Comparison of ENCODE assay signal across 29 cellular contexts in genomic region chr5:126921471-126922091, GRCh38.
DNase-seq lines count a peak whose midpoint lies in the region; ATAC-seq and TF ChIP-seq lines count a peak whose summit lies in the region.
"Had no signal": no experiment of that assay in that cellular context is flagged by ENCODE, and none has a peak within 500 bp of the region (broad histone marks: within the 10 kb centered on the region; RNA-seq: fewer than 3 reads in every experiment).

No MANE protein-coding gene starts in this region.

- peak overlapping the region; percentile 81 for H3K27ac ChIP-seq in left ventricle myocardium inferior (replicated peaks)
- H3K27ac ChIP-seq in tibial artery, result no peak overlapping the region
- no peak overlapping the region for H3K27ac ChIP-seq in uterus
- H3K27ac ChIP-seq: RWPE1 had no signal

- peaks cover 0 to 14% (median 2%) of the 10 kb centered on the region in 3 donors for H3K36me3 Mint-ChIP-seq in naive thymus-derived CD8-positive, alpha-beta T cell
- H3K36me3 Mint-ChIP-seq: activated CD4-positive, alpha-beta memory T cell treated with anti-CD3 and anti-CD28 coated beads for 36 hours; WTC11 had no signal

- H3K27me3 ChIP-seq in left ventricle myocardium inferior (ENCODE audit: low read depth) (no peaks in the 10 kb centered on the region), tibial artery (no peaks in the 10 kb centered on the region), uterus (no peaks in the 10 kb centered on the region)
- H3K27me3 ChIP-seq: MG63 had no signal

- TF ChIP-seq CTCF in left ventricle myocardium inferior (IDR thresholded peaks at IDR 0.05; ENCODE audit: borderline replicate concordance) (no peak), tibial artery (IDR thresholded peaks at IDR 0.05) (no peak), uterus (IDR thresholded peaks at IDR 0.05) (no peak)

- POLR2A ChIA-PET in naive thymus-derived CD8-positive, alpha-beta T cell (lab: Charles Lee), result no interaction called here

- no peak for ATAC-seq in naive thymus-derived CD8-positive, alpha-beta T cell
- ATAC-seq: HCT116 had no signal

- DNase-seq in NCI-H2227 (lab: John Stamatoyannopoulos, UW; ENCODE audit: unreplicated experiment), result peak; percentile 10
- no peak for DNase-seq in NCI-H2227 treated with DMSO at 0.1 percent for 48 hours (lab: John Stamatoyannopoulos, UW)
- peak; percentile 19 for DNase-seq in UCSD-AML1 (lab: John Stamatoyannopoulos, UW; ENCODE audit: unreplicated experiment)
- DNase-seq in left ventricle myocardium inferior, result no peak
- DNase-seq in retina, result peak; percentile 42
- no peak for DNase-seq in naive thymus-derived CD8-positive, alpha-beta T cell
- DNase-seq in tibial artery, result no peak
- no peak for DNase-seq in uterus
- DNase-seq: activated CD4-positive, alpha-beta memory T cell treated with anti-CD3 and anti-CD28 coated beads for 36 hours; activated CD8-positive, alpha-beta memory T cell treated with anti-CD3 and anti-CD28 coated beads, Interleukin-2, amount 50 U/mL, for 48 hours; aorta; central memory CD4-positive, alpha-beta T cell; kidney; MG63; NCI-H1436 treated with DMSO at 0.1 percent for 48 hours; NCI-H2171; NCI-H526; nucleus accumbens; SK-N-SH; small intestine; stimulated activated CD4-positive, alpha-beta T cell treated with anti-CD3 and anti-CD28 coated beads, Interleukin-1b, Interleukin-23, amount 100 ng/mL, for 48 hours; substantia nigra had no signal

- intact Hi-C loops in left ventricle myocardium inferior (cut with micrococcal nuclease), result no loop called here
- intact Hi-C loops in tibial artery (cut with DNase I; ENCODE audit: low total_unique reads), result no loop called here
- intact Hi-C loops in uterus (cut with DNase I; ENCODE audit: low total_unique reads), result no loop called here

- H3K27ac Mint-ChIP-seq in naive thymus-derived CD8-positive, alpha-beta T cell, result peak overlapping the region in 1 of 10 donors; percentile 22
- H3K27ac Mint-ChIP-seq: activated CD4-positive, alpha-beta memory T cell treated with anti-CD3 and anti-CD28 coated beads for 36 hours; activated naive CD8-positive, alpha-beta T cell; activated T-helper 2 cell treated with anti-CD3 and anti-CD28 coated beads, Interferon-gamma antibody, Interleukin-2, Interleukin-4, amounts not matched to agents 10 μg/mL and 5 μg/mL and 100 μg/mL, durations not matched to agents 14 hours and 24 hours and 36 hours; dendritic cell treated with granulocyte-macrophage colony-stimulating factor and Interleukin-4, amounts not matched to agents 40 ng/mL and 50 ng/mL, for 4 days; WTC11 had no signal

- no peaks in the 10 kb centered on the region for H3K9me3 Mint-ChIP-seq in naive thymus-derived CD8-positive, alpha-beta T cell
- H3K9me3 Mint-ChIP-seq: activated CD4-positive, alpha-beta memory T cell treated with anti-CD3 and anti-CD28 coated beads for 36 hours; activated T-helper 2 cell treated with anti-CD3 and anti-CD28 coated beads, Interferon-gamma antibody, Interleukin-2, Interleukin-4, amounts not matched to agents 10 μg/mL and 5 μg/mL and 100 μg/mL, durations not matched to agents 14 hours and 24 hours and 36 hours; dendritic cell treated with granulocyte-macrophage colony-stimulating factor and Interleukin-4, amounts not matched to agents 40 ng/mL and 50 ng/mL, for 4 days; WTC11 had no signal

- H3K4me3 ChIP-seq in left ventricle myocardium inferior, result no peak overlapping the region
- no peak overlapping the region for H3K4me3 ChIP-seq in tibial artery
- no peak overlapping the region for H3K4me3 ChIP-seq in uterus
- H3K4me3 ChIP-seq: lung, MG63 had no signal

- H3K9me3 ChIP-seq in left ventricle myocardium inferior (replicated peaks) (no peaks in the 10 kb centered on the region), tibial artery (no peaks in the 10 kb centered on the region), uterus (no peaks in the 10 kb centered on the region)
- H3K9me3 ChIP-seq: MG63, SK-N-SH had no signal

- no peak overlapping the region for H3K4me3 Mint-ChIP-seq in naive thymus-derived CD8-positive, alpha-beta T cell
- H3K4me3 Mint-ChIP-seq: activated CD4-positive, alpha-beta memory T cell treated with anti-CD3 and anti-CD28 coated beads for 36 hours; activated naive CD8-positive, alpha-beta T cell; dendritic cell treated with granulocyte-macrophage colony-stimulating factor and Interleukin-4, amounts not matched to agents 40 ng/mL and 50 ng/mL, for 4 days; WTC11 had no signal

- H3K4me1 ChIP-seq in left ventricle myocardium inferior (peaks cover 63% of the 10 kb centered on the region), tibial artery (peaks cover 0 to 28% (median 22%) of the 10 kb centered on the region in 4 donors), uterus (no peaks in the 10 kb centered on the region)

- TF ChIP-seq POLR2A in uterus (IDR thresholded peaks at IDR 0.05), result no peak

- H3K27me3 Mint-ChIP-seq in naive thymus-derived CD8-positive, alpha-beta T cell, result no peaks in the 10 kb centered on the region
- H3K27me3 Mint-ChIP-seq: activated CD4-positive, alpha-beta memory T cell treated with anti-CD3 and anti-CD28 coated beads for 36 hours; activated naive CD8-positive, alpha-beta T cell; dendritic cell treated with granulocyte-macrophage colony-stimulating factor and Interleukin-4, amounts not matched to agents 40 ng/mL and 50 ng/mL, for 4 days had no signal

- H3K36me3 ChIP-seq in left ventricle myocardium inferior, result peaks cover 12% of the 10 kb centered on the region
- H3K36me3 ChIP-seq in tibial artery, result no peaks in the 10 kb centered on the region
- H3K36me3 ChIP-seq in uterus, result no peaks in the 10 kb centered on the region

- H3K4me1 Mint-ChIP-seq in naive thymus-derived CD8-positive, alpha-beta T cell, result peaks cover 6 to 15% (median 10%) of the 10 kb centered on the region in 4 donors

Comparison
In these comparisons a context has a peak if more than half of its experiments do, and no peak if none do; other contexts are left out.
1. DNase-seq: peak in NCI-H2227 (single experiment), UCSD-AML1 (single experiment) and retina (single experiment); none in NCI-H2227 treated with DMSO at 0.1 percent for 48 hours (single experiment), left ventricle myocardium inferior (single experiment), naive thymus-derived CD8-positive, alpha-beta T cell (0 of 10), tibial artery (0 of 2) and uterus (0 of 2).